In genomic region chr1:207903767-207904166, GRCh38 we compare ENCODE assay signal across 28 cellular contexts. TPM values are rescaled to one million over a fixed set of nuclear protein-coding genes. Genes with fewer than 3 reads are reported as not detected.
DNase-seq lines count a peak whose midpoint lies in the region; ATAC-seq, FAIRE-seq and TF ChIP-seq lines count a peak whose summit lies in the region.
"Had no signal": no experiment of that assay in that cellular context is flagged by ENCODE, and none has a peak within 500 bp of the region (broad histone marks: within the 10 kb centered on the region; RNA-seq: fewer than 3 reads in every experiment).

No MANE protein-coding gene starts in this region.

- no peaks in the 10 kb centered on the region for H3K27me3 ChIP-seq in endothelial cell of umbilical vein (ENCODE audit: control insufficient read depth in 2 of 2, insufficient read depth in 2 of 2, low read length in 2 of 2)
- H3K27me3 ChIP-seq in gastrocnemius medialis: no peaks in the 10 kb centered on the region
- H3K27me3 ChIP-seq: MG63, sigmoid colon had no signal

- no peaks in the 10 kb centered on the region for H3K79me2 ChIP-seq in endothelial cell of umbilical vein (ENCODE audit: control insufficient read depth, insufficient read depth, low read length)

- peak; percentile 36 for ATAC-seq in activated CD4-positive, alpha-beta T cell treated with anti-CD3 and anti-CD28 coated beads for 36 hours
- no peak for ATAC-seq in gastrocnemius medialis
- ATAC-seq: HCT116 had no signal

- H3K4me1 Mint-ChIP-seq in activated CD4-positive, alpha-beta T cell treated with anti-CD3 and anti-CD28 coated beads for 36 hours: peaks cover 9% of the 10 kb centered on the region
- peaks cover 19% of the 10 kb centered on the region for H3K4me1 Mint-ChIP-seq in activated CD4-positive, alpha-beta T cell treated with anti-CD3 and anti-CD28 coated beads, Interleukin-2, amount 10 ng/mL, durations not matched to agents 24 days and 14 days
- H3K4me1 Mint-ChIP-seq: central memory CD8-positive, alpha-beta T cell; IgD-negative memory B cell had no signal

- no peak overlapping the region for H3K4me2 ChIP-seq in endothelial cell of umbilical vein (ENCODE audit: insufficient read depth, low read length)

- no peaks in the 10 kb centered on the region for H3K9me3 Mint-ChIP-seq in activated CD4-positive, alpha-beta T cell treated with anti-CD3 and anti-CD28 coated beads for 36 hours (ENCODE audit: low read depth)
- H3K9me3 Mint-ChIP-seq in activated CD4-positive, alpha-beta T cell treated with anti-CD3 and anti-CD28 coated beads, Interleukin-2, amount 10 ng/mL, durations not matched to agents 24 days and 14 days: no peaks in the 10 kb centered on the region
- H3K9me3 Mint-ChIP-seq: CD4-positive, alpha-beta T cell; central memory CD8-positive, alpha-beta T cell; IgD-negative memory B cell had no signal

- peak overlapping the region; percentile 43 for H3K27ac Mint-ChIP-seq in activated CD4-positive, alpha-beta T cell treated with anti-CD3 and anti-CD28 coated beads for 36 hours
- no peak overlapping the region for H3K27ac Mint-ChIP-seq in activated CD4-positive, alpha-beta T cell treated with anti-CD3 and anti-CD28 coated beads, Interleukin-2, amount 10 ng/mL, durations not matched to agents 24 days and 14 days
- H3K27ac Mint-ChIP-seq: CD4-positive, alpha-beta T cell; IgD-negative memory B cell; progenitor cell of endocrine pancreas had no signal

- H3K4me3 ChIP-seq in endothelial cell of umbilical vein (replicated peaks in 1 of 3; ENCODE audit: insufficient read depth in 1 of 3, low read depth in 1 of 3, low read length in 3 of 3) (no peak overlapping the region), gastrocnemius medialis (no peak overlapping the region)
- H3K4me3 ChIP-seq: MG63, sigmoid colon, SK-N-MC had no signal

- intact Hi-C loops in activated CD4-positive, alpha-beta T cell treated with anti-CD3 and anti-CD28 coated beads for 36 hours (cut with DNase I, micrococcal nuclease): no loop called here
- intact Hi-C loops in activated CD4-positive, alpha-beta T cell treated with anti-CD3 and anti-CD28 coated beads, Interleukin-2, amount 10 ng/mL, durations not matched to agents 24 days and 14 days (cut with micrococcal nuclease): no loop called here
- intact Hi-C loops in endothelial cell of umbilical vein (cut with micrococcal nuclease) (no loop called here), gastrocnemius medialis (cut with DNase I; ENCODE audit: low total_unique reads) (no loop called here)

- no peak for DNase-seq in activated CD4-positive, alpha-beta T cell treated with anti-CD3 and anti-CD28 coated beads for 36 hours
- no peak for DNase-seq in activated CD4-positive, alpha-beta T cell treated with anti-CD3 and anti-CD28 coated beads, Interleukin-2, amount 10 ng/mL, durations not matched to agents 24 days and 14 days
- DNase-seq in RWPE1 (ENCODE audit: low spot score): peak; percentile 29
- no peak for DNase-seq in endothelial cell of umbilical vein (ENCODE audit: low read depth, low spot score)
- no peak for DNase-seq in gastrocnemius medialis
- DNase-seq in mucosa of gallbladder (ENCODE audit: low spot score): no peak
- DNase-seq in activated naive CD4-positive, alpha-beta T cell (lab: John Stamatoyannopoulos, UW): no peak
- DNase-seq in NCI-H774 (lab: John Stamatoyannopoulos, UW): no peak
- DNase-seq: activated CD4-positive, alpha-beta T cell treated with anti-CD3 and anti-CD28 coated beads for 4 hours; activated naive CD4-positive, alpha-beta T cell treated with anti-CD3 and anti-CD28 coated beads, Interleukin-2, amount 50 U/mL, for 16 hours; aorta; CD4-positive, alpha-beta T cell; kidney glomerular epithelial cell; MG63; NCI-H524; RPMI8226; sigmoid colon; stimulated activated CD4-positive, alpha-beta T cell treated with anti-CD3 and anti-CD28 coated beads, Interleukin-15, amount 100 ng/mL, for 24 hours; T-helper 2 cell; trophoblast cell had no signal

- no peak overlapping the region for H3K9ac ChIP-seq in endothelial cell of umbilical vein (replicated peaks; ENCODE audit: extremely low read depth, insufficient read depth, low read length)

- peaks cover 4% of the 10 kb centered on the region for H3K4me1 ChIP-seq in endothelial cell of umbilical vein (ENCODE audit: control insufficient read depth, extremely low read depth, insufficient read depth, low read length)
- peaks cover 0 to 14% of the 10 kb centered on the region in 2 donors for H3K4me1 ChIP-seq in gastrocnemius medialis

- dilution Hi-C loops in endothelial cell of umbilical vein (cut with MboI; ENCODE audit: extremely low pct_ligation_motif_present, low sequenced_read_pairs): no loop called here

- H3K36me3 ChIP-seq in endothelial cell of umbilical vein (ENCODE audit: control insufficient read depth in 2 of 2, extremely low read depth in 1 of 2, insufficient read depth in 2 of 2, low read length in 2 of 2) (no peaks in the 10 kb centered on the region), gastrocnemius medialis (no peaks in the 10 kb centered on the region)
- H3K36me3 ChIP-seq: MG63, sigmoid colon had no signal

- peaks cover 13% of the 10 kb centered on the region for H3K27me3 Mint-ChIP-seq in activated CD4-positive, alpha-beta T cell treated with anti-CD3 and anti-CD28 coated beads for 36 hours
- H3K27me3 Mint-ChIP-seq in activated CD4-positive, alpha-beta T cell treated with anti-CD3 and anti-CD28 coated beads, Interleukin-2, amount 10 ng/mL, durations not matched to agents 24 days and 14 days: peaks cover 11% of the 10 kb centered on the region

- H3K36me3 Mint-ChIP-seq in activated CD4-positive, alpha-beta T cell treated with anti-CD3 and anti-CD28 coated beads for 36 hours (ENCODE audit: low read depth): no peaks in the 10 kb centered on the region
- H3K36me3 Mint-ChIP-seq in activated CD4-positive, alpha-beta T cell treated with anti-CD3 and anti-CD28 coated beads, Interleukin-2, amount 10 ng/mL, durations not matched to agents 24 days and 14 days (ENCODE audit: low read depth): no peaks in the 10 kb centered on the region
- H3K36me3 Mint-ChIP-seq: IgD-negative memory B cell had no signal

- H3K9me3 ChIP-seq in endothelial cell of umbilical vein (replicated peaks; ENCODE audit: control insufficient read depth, insufficient read depth, low read length) (no peaks in the 10 kb centered on the region), gastrocnemius medialis (no peaks in the 10 kb centered on the region)
- H3K9me3 ChIP-seq: MG63, sigmoid colon had no signal

- in situ Hi-C loops in gastrocnemius medialis (cut with MboI; ENCODE audit: low sequenced_read_pairs in 4 of 4): loop anchor here in 3 of 4 donors (5.0 to 10.0 kb wide), 2 partner anchors 51 to 54 kb away; no protein-coding TSS in a partner anchor

- H3K27ac ChIP-seq in RWPE1 (no peak overlapping the region), endothelial cell of umbilical vein (ENCODE audit: insufficient read depth, low read depth, low read length) (no peak overlapping the region), gastrocnemius medialis (peak overlapping the region; percentile 63 to 79 (median 74))
- H3K27ac ChIP-seq: 22Rv1, SK-N-MC had no signal

- no peak for FAIRE-seq in endothelial cell of umbilical vein (lab: Jason Lieb, UNC)
- FAIRE-seq: frontal cortex had no signal

- no peak for TF ChIP-seq POLR2A in endothelial cell of umbilical vein (IDR thresholded peaks at IDR 0.05; ENCODE audit: low read depth, low read length)
- TF ChIP-seq POLR2A in gastrocnemius medialis (IDR thresholded peaks at IDR 0.05): no peak

- BruUV-seq in endothelial cell of umbilical vein (replicated peaks; lab: Mats Ljungman, UMichigan): no TSS peak

- TF ChIP-seq CTCF in RWPE1 (conservative IDR thresholded peaks at IDR 0.05; ENCODE audit: low read depth): no peak
- no peak for TF ChIP-seq CTCF in endothelial cell of umbilical vein (IDR thresholded peaks at IDR 0.05; ENCODE audit: extremely low read depth in 1 of 2, insufficient read depth in 1 of 2, low read depth in 1 of 2, low read length in 2 of 2)
- no peak for TF ChIP-seq CTCF in gastrocnemius medialis (IDR thresholded peaks at IDR 0.05 in 4 of 5, conservative IDR thresholded peaks at IDR 0.05 in 1 of 5)

- CTCF ChIA-PET in activated CD4-positive, alpha-beta T cell treated with anti-CD3 and anti-CD28 coated beads for 36 hours (lab: Charles Lee): interaction anchor here (0.7 to 1.4 kb wide), 3 partner anchors 18 to 59 kb away, joined by 3 to 8 read pairs (median 3); no protein-coding TSS in a partner anchor
- CTCF ChIA-PET in RWPE1 (lab: Yijun Ruan, JAX): interaction anchor here (0.7 to 1.0 kb wide), 2 partner anchors 19 to 65 kb away, joined by 4 to 5 read pairs; no protein-coding TSS in a partner anchor
- CTCF ChIA-PET in endothelial cell of umbilical vein (lab: Charles Lee): interaction anchor here (0.9 to 2.2 kb wide), 10 partner anchors 8 to 94 kb away, joined by 3 to 16 read pairs (median 4); no protein-coding TSS in a partner anchor

- H2AFZ ChIP-seq in endothelial cell of umbilical vein (ENCODE audit: low read depth, low read length): peak overlapping the region; percentile 75

- H4K20me1 ChIP-seq in endothelial cell of umbilical vein (replicated peaks; ENCODE audit: control insufficient read depth, extremely low read depth, insufficient read depth, low read length): no peaks in the 10 kb centered on the region

- no peaks in the 10 kb centered on the region for H3K9me1 ChIP-seq in endothelial cell of umbilical vein (replicated peaks; ENCODE audit: control insufficient read depth, extremely low read depth, insufficient read depth, low read length)

- no peak overlapping the region for H3K4me3 Mint-ChIP-seq in activated CD4-positive, alpha-beta T cell treated with anti-CD3 and anti-CD28 coated beads for 36 hours
- H3K4me3 Mint-ChIP-seq in activated CD4-positive, alpha-beta T cell treated with anti-CD3 and anti-CD28 coated beads, Interleukin-2, amount 10 ng/mL, durations not matched to agents 24 days and 14 days: no peak overlapping the region
- H3K4me3 Mint-ChIP-seq: CD4-positive, alpha-beta T cell; central memory CD8-positive, alpha-beta T cell; IgD-negative memory B cell had no signal

- POLR2A ChIA-PET in activated CD4-positive, alpha-beta T cell treated with anti-CD3 and anti-CD28 coated beads for 36 hours (lab: Charles Lee): no interaction called here
- POLR2A ChIA-PET in RWPE1 (lab: Yijun Ruan, JAX; ENCODE audit: low non-redundant PET) (no interaction called here), endothelial cell of umbilical vein (lab: Charles Lee) (no interaction called here)

RNA-seq across cellular contexts. Expression of gene CD34, which starts 7.2 kb away (rescaled TPM):
- total RNA-seq in activated CD4-positive, alpha-beta T cell treated with anti-CD3 and anti-CD28 coated beads for 36 hours: under 1 TPM; 0.02 to 0.04 TPM
- total RNA-seq in activated CD4-positive, alpha-beta T cell treated with anti-CD3 and anti-CD28 coated beads, Interleukin-2, amount 10 ng/mL, durations not matched to agents 24 days and 14 days: not detected in 2 replicates
- total RNA-seq in endothelial cell of umbilical vein (115 and 174 TPM in 2 replicates), gastrocnemius medialis (10 to 100 TPM; 13.6 to 31.7 (median 20.7) TPM), mucosa of gallbladder (23.2 TPM)
- polyA plus RNA-seq in endothelial cell of umbilical vein: 102 and 136 TPM in 2 replicates
- 39.5 and 65.4 TPM in 2 replicates for polyA plus RNA-seq in endothelial cell of umbilical vein (2011; cell fraction: cytosol; rRNA removed)
- 32.2 and 55.6 TPM in 2 replicates for polyA plus RNA-seq in endothelial cell of umbilical vein (2011; cell fraction: nucleus; rRNA removed)
- 16.9 and 23.7 TPM in 2 replicates for polyA plus RNA-seq in endothelial cell of umbilical vein (2012)
- polyA minus RNA-seq in endothelial cell of umbilical vein: 87.5 and 111 TPM in 2 replicates
- polyA minus RNA-seq in endothelial cell of umbilical vein (2011; cell fraction: cytosol; rRNA and poly(A)+ RNA removed): not detected
- 19.8 and 20.0 TPM in 2 replicates for polyA minus RNA-seq in endothelial cell of umbilical vein (2011; cell fraction: nucleus; rRNA and poly(A)+ RNA removed)
- total RNA-seq: CD4-positive, alpha-beta T cell; G401 had no signal
- polyA plus RNA-seq: IgD-negative memory B cell had no signal

Comparison
In these comparisons a context has a peak if more than half of its experiments do, and no peak if none do; other contexts are left out.
1. H3K27ac ChIP-seq: peak in gastrocnemius medialis (4 of 4); none in RWPE1 (single experiment) and endothelial cell of umbilical vein (single experiment).
2. RNA of gene CD34, which starts 7.2 kb away (total RNA-seq): 115 to 174 TPM in endothelial cell of umbilical vein, 23.2 TPM in mucosa of gallbladder (single experiment) and 13.6 to 31.7 TPM in gastrocnemius medialis; 0.02 to 0.04 TPM in activated CD4-positive, alpha-beta T cell treated with anti-CD3 and anti-CD28 coated beads for 36 hours and not detected in activated CD4-positive, alpha-beta T cell treated with anti-CD3 and anti-CD28 coated beads, Interleukin-2, amount 10 ng/mL, durations not matched to agents 24 days and 14 days; every median in the first group is over 10 times any median in the second.